25 cellular contexts compared by ENCODE assay signal in the genomic region with DNA sequence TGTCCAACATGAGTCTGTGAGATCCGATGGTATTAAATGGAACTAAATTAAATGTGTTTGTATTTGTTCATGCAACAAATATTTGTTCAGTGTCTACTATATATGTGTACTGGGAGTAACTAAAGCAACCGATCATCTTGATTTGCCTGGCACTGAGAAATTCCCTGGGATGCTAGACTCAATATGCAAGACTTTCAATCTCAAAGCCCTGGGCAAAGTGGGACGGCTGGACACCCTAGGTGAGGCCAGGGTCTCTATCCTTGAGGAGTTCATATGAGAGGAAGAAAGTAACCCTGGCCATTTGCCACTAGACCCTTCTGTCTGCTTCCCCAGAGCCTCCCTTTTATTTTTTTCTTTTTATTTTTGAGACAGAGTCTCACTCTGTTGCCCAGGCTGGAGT. TPM values are rescaled to one million over a fixed set of nuclear protein-coding genes. Genes with fewer than 3 reads are reported as not detected.
DNase-seq lines count a peak whose midpoint lies in the region; ATAC-seq and TF ChIP-seq lines count a peak whose summit lies in the region.
"Had no signal": no experiment of that assay in that cellular context is flagged by ENCODE, and none has a peak within 500 bp of the region (broad histone marks: within the 10 kb centered on the region; RNA-seq: fewer than 3 reads in every experiment).

No MANE protein-coding gene starts in this region.

- H3K36me3 Mint-ChIP-seq in activated CD8-positive, alpha-beta memory T cell treated with anti-CD3 and anti-CD28 coated beads, Interleukin-2, amount 10 ng/mL, durations not matched to agents 7 days and 5 days, result no peaks in the 10 kb centered on the region
- H3K36me3 Mint-ChIP-seq in chondrocyte (ENCODE audit: low read depth), result no peaks in the 10 kb centered on the region
- no peaks in the 10 kb centered on the region for H3K36me3 Mint-ChIP-seq in natural killer cell treated with Interleukin-12 subunit alpha and Interleukin-12 subunit beta and Interleukin-15 and Interleukin-18, amount 100 ng/mL, for 72 hours
- no peaks in the 10 kb centered on the region for H3K36me3 Mint-ChIP-seq in stimulated activated effector memory CD8-positive, alpha-beta T cell treated with anti-CD3 and anti-CD28 coated beads, Interleukin-12 subunit alpha, Interleukin-12 subunit beta, amount 100 ng/mL, for 72 hours
- H3K36me3 Mint-ChIP-seq: CD8-positive, alpha-beta memory T cell had no signal

- in situ Hi-C loops in GM13977 (cut with MboI; ENCODE audit: low pct_unique_long_range_greater_than_20kb, low sequenced_read_pairs, unreplicated experiment), result no loop called here

- ATAC-seq in activated CD8-positive, alpha-beta memory T cell treated with anti-CD3 and anti-CD28 coated beads, Interleukin-2, amount 10 ng/mL, durations not matched to agents 7 days and 5 days, result no peak
- ATAC-seq in natural killer cell treated with Interleukin-12 subunit alpha and Interleukin-12 subunit beta and Interleukin-15 and Interleukin-18, amount 100 ng/mL, for 72 hours, result no peak
- ATAC-seq in stimulated activated effector memory CD8-positive, alpha-beta T cell treated with anti-CD3 and anti-CD28 coated beads, Interleukin-12 subunit alpha, Interleukin-12 subunit beta, amount 100 ng/mL, for 72 hours, result no peak
- ATAC-seq in omental fat pad (ENCODE audit: low FRiP score), result no peak
- ATAC-seq: GM12878, Panc1 had no signal

- no peaks in the 10 kb centered on the region for H3K9me3 Mint-ChIP-seq in activated CD8-positive, alpha-beta memory T cell treated with anti-CD3 and anti-CD28 coated beads, Interleukin-2, amount 10 ng/mL, durations not matched to agents 7 days and 5 days (ENCODE audit: low read depth)
- no peaks in the 10 kb centered on the region for H3K9me3 Mint-ChIP-seq in chondrocyte (ENCODE audit: low read depth)
- no peaks in the 10 kb centered on the region for H3K9me3 Mint-ChIP-seq in natural killer cell treated with Interleukin-12 subunit alpha and Interleukin-12 subunit beta and Interleukin-15 and Interleukin-18, amount 100 ng/mL, for 72 hours
- no peaks in the 10 kb centered on the region for H3K9me3 Mint-ChIP-seq in stimulated activated effector memory CD8-positive, alpha-beta T cell treated with anti-CD3 and anti-CD28 coated beads, Interleukin-12 subunit alpha, Interleukin-12 subunit beta, amount 100 ng/mL, for 72 hours
- H3K9me3 Mint-ChIP-seq: CD8-positive, alpha-beta memory T cell had no signal

- TF ChIP-seq CTCF in chondrocyte (IDR thresholded peaks at IDR 0.05) (no peak), GM13977 (IDR thresholded peaks at IDR 0.05; ENCODE audit: extremely low read depth, insufficient read depth, missing control alignments) (no peak), omental fat pad (IDR thresholded peaks at IDR 0.05) (no peak)

- peak; percentile 2 for DNase-seq in activated CD8-positive, alpha-beta memory T cell treated with anti-CD3 and anti-CD28 coated beads, Interleukin-2, amount 50 U/mL, for 4 hours
- no peak for DNase-seq in activated CD8-positive, alpha-beta memory T cell treated with anti-CD3 and anti-CD28 coated beads, Interleukin-2, amount 10 ng/mL, durations not matched to agents 7 days and 5 days
- DNase-seq in chondrocyte (ENCODE audit: low spot score) (peak; percentile 14), medulla oblongata (ENCODE audit: extremely low spot score) (no peak), GM13977 (ENCODE audit: low spot score) (no peak), omental fat pad (ENCODE audit: low spot score) (no peak)
- peak; percentile 58 for DNase-seq in natural killer cell treated with Interleukin-12 subunit alpha and Interleukin-12 subunit beta and Interleukin-15 and Interleukin-18, amount 100 ng/mL, for 72 hours (ENCODE audit: low spot score)
- DNase-seq in stimulated activated effector memory CD8-positive, alpha-beta T cell treated with anti-CD3 and anti-CD28 coated beads, Interleukin-12 subunit alpha, Interleukin-12 subunit beta, amount 100 ng/mL, for 72 hours (ENCODE audit: low spot score in 2 of 2), result no peak
- DNase-seq: DMS 273 treated with DMSO at 0.1 percent for 48 hours, DMS79, EL, GDM1, IMR-90, KG1, MM.1S, NCI-H1048, NCI-H1417, NCI-H1694 treated with DMSO at 0.1 percent for 48 hours, NCI-H2227 treated with DMSO at 0.1 percent for 48 hours, NCI-H526 treated with DMSO at 0.1 percent for 48 hours, SHP77 treated with DMSO at 0.1 percent for 48 hours had no signal

- H3K4me3 Mint-ChIP-seq in activated CD8-positive, alpha-beta memory T cell treated with anti-CD3 and anti-CD28 coated beads, Interleukin-2, amount 10 ng/mL, durations not matched to agents 7 days and 5 days, result no peak overlapping the region
- no peak overlapping the region for H3K4me3 Mint-ChIP-seq in chondrocyte (ENCODE audit: unreplicated experiment)
- peak overlapping the region; percentile 48 for H3K4me3 Mint-ChIP-seq in natural killer cell treated with Interleukin-12 subunit alpha and Interleukin-12 subunit beta and Interleukin-15 and Interleukin-18, amount 100 ng/mL, for 72 hours
- no peak overlapping the region for H3K4me3 Mint-ChIP-seq in stimulated activated effector memory CD8-positive, alpha-beta T cell treated with anti-CD3 and anti-CD28 coated beads, Interleukin-12 subunit alpha, Interleukin-12 subunit beta, amount 100 ng/mL, for 72 hours
- H3K4me3 Mint-ChIP-seq: B cell; CD8-positive, alpha-beta memory T cell had no signal

- H3K27ac Mint-ChIP-seq in activated CD8-positive, alpha-beta memory T cell treated with anti-CD3 and anti-CD28 coated beads, Interleukin-2, amount 10 ng/mL, durations not matched to agents 7 days and 5 days, result no peak overlapping the region
- H3K27ac Mint-ChIP-seq in chondrocyte (ENCODE audit: unreplicated experiment), result no peak overlapping the region
- peak overlapping the region in 1 of 2 donors; percentile 53 for H3K27ac Mint-ChIP-seq in natural killer cell treated with Interleukin-12 subunit alpha and Interleukin-12 subunit beta and Interleukin-15 and Interleukin-18, amount 100 ng/mL, for 72 hours
- peak overlapping the region; percentile 32 for H3K27ac Mint-ChIP-seq in stimulated activated effector memory CD8-positive, alpha-beta T cell treated with anti-CD3 and anti-CD28 coated beads, Interleukin-12 subunit alpha, Interleukin-12 subunit beta, amount 100 ng/mL, for 72 hours
- H3K27ac Mint-ChIP-seq: B cell had no signal

- CTCF ChIA-PET in activated CD8-positive, alpha-beta memory T cell treated with anti-CD3 and anti-CD28 coated beads, Interleukin-2, amount 10 ng/mL, durations not matched to agents 7 days and 5 days (lab: Charles Lee), result no interaction called here

- peaks cover 14% of the 10 kb centered on the region for H3K4me1 Mint-ChIP-seq in activated CD8-positive, alpha-beta memory T cell treated with anti-CD3 and anti-CD28 coated beads, Interleukin-2, amount 10 ng/mL, durations not matched to agents 7 days and 5 days
- no peaks in the 10 kb centered on the region for H3K4me1 Mint-ChIP-seq in chondrocyte (ENCODE audit: low read depth)
- H3K4me1 Mint-ChIP-seq in natural killer cell treated with Interleukin-12 subunit alpha and Interleukin-12 subunit beta and Interleukin-15 and Interleukin-18, amount 100 ng/mL, for 72 hours (ENCODE audit: low read depth in 2 of 2), result peaks cover 22 to 40% of the 10 kb centered on the region in 2 donors
- H3K4me1 Mint-ChIP-seq in stimulated activated effector memory CD8-positive, alpha-beta T cell treated with anti-CD3 and anti-CD28 coated beads, Interleukin-12 subunit alpha, Interleukin-12 subunit beta, amount 100 ng/mL, for 72 hours, result no peaks in the 10 kb centered on the region
- H3K4me1 Mint-ChIP-seq: B cell had no signal

- peaks cover 14% of the 10 kb centered on the region for H3K27me3 Mint-ChIP-seq in activated CD8-positive, alpha-beta memory T cell treated with anti-CD3 and anti-CD28 coated beads, Interleukin-2, amount 10 ng/mL, durations not matched to agents 7 days and 5 days
- peaks cover 8% of the 10 kb centered on the region for H3K27me3 Mint-ChIP-seq in chondrocyte (ENCODE audit: low read depth)
- H3K27me3 Mint-ChIP-seq in natural killer cell treated with Interleukin-12 subunit alpha and Interleukin-12 subunit beta and Interleukin-15 and Interleukin-18, amount 100 ng/mL, for 72 hours, result peaks cover 0 to 9% of the 10 kb centered on the region in 2 donors

RNA-seq across cellular contexts. Expression of a gene that starts 44.0 kb away (rescaled TPM):
- total RNA-seq in activated CD8-positive, alpha-beta memory T cell treated with anti-CD3 and anti-CD28 coated beads, Interleukin-2, amount 10 ng/mL, durations not matched to agents 7 days and 5 days, result 10 to 100 TPM; 29.0 to 47.0 TPM
- 18.7 to 44.0 TPM (median 19.3 TPM) in 3 replicates for total RNA-seq in chondrocyte
- 10 to 100 TPM; 13.8 to 19.0 TPM for total RNA-seq in natural killer cell treated with Interleukin-12 subunit alpha and Interleukin-12 subunit beta and Interleukin-15 and Interleukin-18, amount 100 ng/mL, for 72 hours
- total RNA-seq in omental fat pad, result 10 to 100 TPM; 51.8 to 75.8 (median 67.8) TPM

Comparison
In these comparisons a context has a peak if more than half of its experiments do, and no peak if none do; other contexts are left out.
1. DNase-seq: peak in activated CD8-positive, alpha-beta memory T cell treated with anti-CD3 and anti-CD28 coated beads, Interleukin-2, amount 50 U/mL, for 4 hours (single experiment), chondrocyte (single experiment) and natural killer cell treated with Interleukin-12 subunit alpha and Interleukin-12 subunit beta and Interleukin-15 and Interleukin-18, amount 100 ng/mL, for 72 hours (single experiment); none in activated CD8-positive, alpha-beta memory T cell treated with anti-CD3 and anti-CD28 coated beads, Interleukin-2, amount 10 ng/mL, durations not matched to agents 7 days and 5 days (single experiment), stimulated activated effector memory CD8-positive, alpha-beta T cell treated with anti-CD3 and anti-CD28 coated beads, Interleukin-12 subunit alpha, Interleukin-12 subunit beta, amount 100 ng/mL, for 72 hours (0 of 2), medulla oblongata (single experiment), GM13977 (single experiment) and omental fat pad (single experiment).